Comparison of ENCODE assay signal across 9 cellular contexts in genomic region chr2:102975996-102976636, GRCh38.
DNase-seq lines count a peak whose midpoint lies in the region; ATAC-seq and TF ChIP-seq lines count a peak whose summit lies in the region.
"Had no signal": no experiment of that assay in that cellular context is flagged by ENCODE, and none has a peak within 500 bp of the region (broad histone marks: within the 10 kb centered on the region; RNA-seq: fewer than 3 reads in every experiment).

No MANE protein-coding gene starts in this region.

- intact Hi-C loops in Calu3 (cut with micrococcal nuclease; ENCODE audit: unreplicated experiment), result no loop called here

- no peaks in the 10 kb centered on the region for H3K4me1 Mint-ChIP-seq in Calu3 (ENCODE audit: low read depth, unreplicated experiment)
- H3K4me1 Mint-ChIP-seq in T-helper 17 cell, result no peaks in the 10 kb centered on the region

- H3K36me3 Mint-ChIP-seq in Calu3 (ENCODE audit: insufficient read depth, unreplicated experiment) (no peaks in the 10 kb centered on the region), T-helper 17 cell (ENCODE audit: low read depth) (no peaks in the 10 kb centered on the region)

- H3K9me3 Mint-ChIP-seq in Calu3 (ENCODE audit: low read depth, unreplicated experiment), result no peaks in the 10 kb centered on the region

- CTCF ChIA-PET in Calu3 (lab: Charles Lee), result no interaction called here

- DNase-seq in Calu3 (peak; percentile 15), NCI-H1105 treated with DMSO at 0.1 percent for 48 hours (lab: John Stamatoyannopoulos, UW) (peak; percentile 35), amygdala (lab: John Stamatoyannopoulos, UW) (peak in 36 of 56 donors; percentile 0 to 62 (median 18)), left kidney (ENCODE audit: low read depth, low spot score) (peak; percentile 89), NCI-H2196 (lab: John Stamatoyannopoulos, UW; ENCODE audit: unreplicated experiment) (no peak), T-helper 17 cell (no peak)
- DNase-seq: upper lobe of left lung had no signal

- peak; percentile 39 for TF ChIP-seq CTCF in Calu3 (IDR thresholded peaks at IDR 0.05; ENCODE audit: unreplicated experiment)

- no peaks in the 10 kb centered on the region for H3K27me3 Mint-ChIP-seq in Calu3 (ENCODE audit: unreplicated experiment)
- H3K27me3 Mint-ChIP-seq in T-helper 17 cell, result peaks cover 18% of the 10 kb centered on the region

- BruUV-seq in Calu3 (replicated peaks; lab: Mats Ljungman, UMichigan), result no TSS peak

- ATAC-seq in GM19452 (IDR thresholded peaks at IDR 0.05; ENCODE audit: unreplicated experiment) (peak; percentile 62), GM21515 (IDR thresholded peaks at IDR 0.05; ENCODE audit: unreplicated experiment) (no peak), T-helper 17 cell (no peak)

- H3K4me3 Mint-ChIP-seq in Calu3 (ENCODE audit: low read depth, unreplicated experiment) (no peak overlapping the region), T-helper 17 cell (no peak overlapping the region)

- H3K27ac Mint-ChIP-seq in Calu3 (ENCODE audit: unreplicated experiment) (no peak overlapping the region), T-helper 17 cell (no peak overlapping the region)

- H3K9me3 ChIP-seq in T-helper 17 cell (ENCODE audit: control insufficient read depth, low read length, poor library complexity, severe bottlenecking), result no peaks in the 10 kb centered on the region
- H3K9me3 ChIP-seq: upper lobe of left lung had no signal

Comparison
In these comparisons a context has a peak if more than half of its experiments do, and no peak if none do; other contexts are left out.
1. DNase-seq: peak in Calu3 (single experiment), NCI-H1105 treated with DMSO at 0.1 percent for 48 hours (single experiment), amygdala (36 of 56) and left kidney (single experiment); none in NCI-H2196 (single experiment) and T-helper 17 cell (0 of 3).